In the genomic region with DNA sequence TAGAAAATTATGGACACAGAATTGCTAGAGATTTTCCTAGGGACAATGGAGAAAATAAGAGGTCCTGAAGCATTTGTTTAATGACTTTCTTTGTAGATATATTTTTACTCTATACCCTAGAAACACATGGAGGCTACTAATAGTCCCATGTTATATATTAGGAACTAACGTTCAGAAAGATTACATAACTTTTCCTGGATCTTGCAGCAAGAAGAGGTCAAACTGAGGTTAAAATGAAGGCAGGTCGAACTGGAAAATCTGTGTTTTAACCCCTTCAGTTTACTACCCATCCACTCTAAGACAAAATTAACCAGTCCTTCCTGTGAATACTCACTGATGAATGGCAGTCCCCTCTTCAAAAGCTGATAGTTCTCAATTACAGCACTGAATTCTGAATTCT, we compare ENCODE assay signal across 2 cellular contexts.
TF ChIP-seq lines count a peak whose summit lies in the region.

No MANE protein-coding gene starts in this region.

TF ChIP-seq in liver, 16 proteins besides CTCF, POLR2A, EP300 and RAD21 (continued from another document):
- TF ChIP-seq, protein P1, sequence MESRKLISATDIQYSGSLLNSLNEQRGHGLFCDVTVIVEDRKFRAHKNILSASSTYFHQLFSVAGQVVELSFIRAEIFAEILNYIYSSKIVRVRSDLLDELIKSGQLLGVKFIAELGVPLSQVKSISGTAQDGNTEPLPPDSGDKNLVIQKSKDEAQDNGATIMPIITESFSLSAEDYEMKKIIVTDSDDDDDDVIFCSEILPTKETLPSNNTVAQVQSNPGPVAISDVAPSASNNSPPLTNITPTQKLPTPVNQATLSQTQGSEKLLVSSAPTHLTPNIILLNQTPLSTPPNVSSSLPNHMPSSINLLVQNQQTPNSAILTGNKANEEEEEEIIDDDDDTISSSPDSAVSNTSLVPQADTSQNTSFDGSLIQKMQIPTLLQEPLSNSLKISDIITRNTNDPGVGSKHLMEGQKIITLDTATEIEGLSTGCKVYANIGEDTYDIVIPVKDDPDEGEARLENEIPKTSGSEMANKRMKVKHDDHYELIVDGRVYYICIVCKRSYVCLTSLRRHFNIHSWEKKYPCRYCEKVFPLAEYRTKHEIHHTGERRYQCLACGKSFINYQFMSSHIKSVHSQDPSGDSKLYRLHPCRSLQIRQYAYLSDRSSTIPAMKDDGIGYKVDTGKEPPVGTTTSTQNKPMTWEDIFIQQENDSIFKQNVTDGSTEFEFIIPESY (IDR thresholded peaks at IDR 0.05), result no peak
- TF ChIP-seq, protein P2, sequence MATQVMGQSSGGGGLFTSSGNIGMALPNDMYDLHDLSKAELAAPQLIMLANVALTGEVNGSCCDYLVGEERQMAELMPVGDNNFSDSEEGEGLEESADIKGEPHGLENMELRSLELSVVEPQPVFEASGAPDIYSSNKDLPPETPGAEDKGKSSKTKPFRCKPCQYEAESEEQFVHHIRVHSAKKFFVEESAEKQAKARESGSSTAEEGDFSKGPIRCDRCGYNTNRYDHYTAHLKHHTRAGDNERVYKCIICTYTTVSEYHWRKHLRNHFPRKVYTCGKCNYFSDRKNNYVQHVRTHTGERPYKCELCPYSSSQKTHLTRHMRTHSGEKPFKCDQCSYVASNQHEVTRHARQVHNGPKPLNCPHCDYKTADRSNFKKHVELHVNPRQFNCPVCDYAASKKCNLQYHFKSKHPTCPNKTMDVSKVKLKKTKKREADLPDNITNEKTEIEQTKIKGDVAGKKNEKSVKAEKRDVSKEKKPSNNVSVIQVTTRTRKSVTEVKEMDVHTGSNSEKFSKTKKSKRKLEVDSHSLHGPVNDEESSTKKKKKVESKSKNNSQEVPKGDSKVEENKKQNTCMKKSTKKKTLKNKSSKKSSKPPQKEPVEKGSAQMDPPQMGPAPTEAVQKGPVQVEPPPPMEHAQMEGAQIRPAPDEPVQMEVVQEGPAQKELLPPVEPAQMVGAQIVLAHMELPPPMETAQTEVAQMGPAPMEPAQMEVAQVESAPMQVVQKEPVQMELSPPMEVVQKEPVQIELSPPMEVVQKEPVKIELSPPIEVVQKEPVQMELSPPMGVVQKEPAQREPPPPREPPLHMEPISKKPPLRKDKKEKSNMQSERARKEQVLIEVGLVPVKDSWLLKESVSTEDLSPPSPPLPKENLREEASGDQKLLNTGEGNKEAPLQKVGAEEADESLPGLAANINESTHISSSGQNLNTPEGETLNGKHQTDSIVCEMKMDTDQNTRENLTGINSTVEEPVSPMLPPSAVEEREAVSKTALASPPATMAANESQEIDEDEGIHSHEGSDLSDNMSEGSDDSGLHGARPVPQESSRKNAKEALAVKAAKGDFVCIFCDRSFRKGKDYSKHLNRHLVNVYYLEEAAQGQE (IDR thresholded peaks at IDR 0.05), result no peak

TF ChIP-seq in HepG2, 621 proteins besides CTCF, POLR2A, EP300 and RAD21 (continued from another document):
- TF ChIP-seq SMYD3 (CRISPR knock-in tag; IDR thresholded peaks at IDR 0.05), result no peak
- no peak for TF ChIP-seq ZNF75D (CRISPR knock-in tag; IDR thresholded peaks at IDR 0.05; ENCODE audit: borderline replicate concordance)
- no peak for TF ChIP-seq ZSCAN22 (CRISPR knock-in tag; IDR thresholded peaks at IDR 0.05)
- no peak for TF ChIP-seq ZNF256 (CRISPR knock-in tag; conservative IDR thresholded peaks at IDR 0.05)
